ENCODE assay signal across 23 cellular contexts in genomic region chr12:68435238-68435637, GRCh38.
"Had no signal": no experiment of that assay in that cellular context is flagged by ENCODE, and none has a peak within 500 bp of the region (broad histone marks: within the 10 kb centered on the region; RNA-seq: fewer than 3 reads in every experiment).

No MANE protein-coding gene starts in this region.

- FAIRE-seq: frontal cortex, kidney had no signal

- H3K27ac ChIP-seq: prostate gland, skin epidermis, suprapubic skin, thyroid gland had no signal

- H3K9me3 ChIP-seq: mucosa of descending colon, prostate gland, suprapubic skin, thyroid gland had no signal

- H3K36me3 ChIP-seq: prostate gland, suprapubic skin, thyroid gland had no signal

- H3K27ac Mint-ChIP-seq: effector memory CD8-positive, alpha-beta T cell; mesothelial cell of epicardium; nephron progenitor cell; stimulated activated naive CD8-positive, alpha-beta T cell treated with anti-CD3 and anti-CD28 coated beads, Interleukin-15, amount 100 ng/mL, for 72 hours; type B pancreatic cell had no signal

- H3K4me3 Mint-ChIP-seq: effector memory CD8-positive, alpha-beta T cell; mesothelial cell of epicardium; naive B cell; nephron progenitor cell; stimulated activated naive CD8-positive, alpha-beta T cell treated with anti-CD3 and anti-CD28 coated beads, Interleukin-15, amount 100 ng/mL, for 72 hours; type B pancreatic cell had no signal

- ATAC-seq: effector memory CD8-positive, alpha-beta T cell; left lobe of liver; right cardiac atrium; stimulated activated naive CD8-positive, alpha-beta T cell treated with anti-CD3 and anti-CD28 coated beads, Interleukin-15, amount 100 ng/mL, for 72 hours had no signal

- H3K4me1 Mint-ChIP-seq: naive B cell; stimulated activated naive CD8-positive, alpha-beta T cell treated with anti-CD3 and anti-CD28 coated beads, Interleukin-15, amount 100 ng/mL, for 72 hours had no signal

- H3K27me3 Mint-ChIP-seq: effector memory CD8-positive, alpha-beta T cell; stimulated activated naive CD8-positive, alpha-beta T cell treated with anti-CD3 and anti-CD28 coated beads, Interleukin-15, amount 100 ng/mL, for 72 hours; type B pancreatic cell had no signal

- DNase-seq: cortex of kidney; effector memory CD8-positive, alpha-beta T cell; kidney; mucosa of descending colon; naive B cell; nephron progenitor cell; nucleus accumbens; right cardiac atrium; stimulated activated CD4-positive, alpha-beta T cell treated with anti-CD3 and anti-CD28 coated beads, Interleukin-12 subunit alpha, Interleukin-12 subunit beta, amount 100 ng/mL, for 4 hours; stimulated activated CD4-positive, alpha-beta T cell treated with anti-CD3 and anti-CD28 coated beads, Interleukin-1b, Interleukin-23, amount 100 ng/mL, for 48 hours; stimulated activated CD4-positive, alpha-beta T cell treated with anti-CD3 and anti-CD28 coated beads, Interleukin-4, amount 100 ng/mL, for 1 hour; stimulated activated CD8-positive, alpha-beta memory T cell treated with anti-CD3 and anti-CD28 coated beads, Interleukin-4, amount 100 ng/mL, for 48 hours; stimulated activated naive CD4-positive, alpha-beta T cell; stimulated activated naive CD8-positive, alpha-beta T cell treated with anti-CD3 and anti-CD28 coated beads, Interleukin-15, amount 100 ng/mL, for 72 hours; thyroid gland had no signal

- H3K4me3 ChIP-seq: lung, mucosa of descending colon, prostate gland, skin epidermis, suprapubic skin, thyroid gland had no signal

- H3K36me3 Mint-ChIP-seq: type B pancreatic cell had no signal

- H3K27me3 ChIP-seq: suprapubic skin, thyroid gland had no signal

- H3K4me1 ChIP-seq: prostate gland, suprapubic skin, thyroid gland had no signal
